Comparison of ENCODE assay signal across 19 cellular contexts in the genomic region with DNA sequence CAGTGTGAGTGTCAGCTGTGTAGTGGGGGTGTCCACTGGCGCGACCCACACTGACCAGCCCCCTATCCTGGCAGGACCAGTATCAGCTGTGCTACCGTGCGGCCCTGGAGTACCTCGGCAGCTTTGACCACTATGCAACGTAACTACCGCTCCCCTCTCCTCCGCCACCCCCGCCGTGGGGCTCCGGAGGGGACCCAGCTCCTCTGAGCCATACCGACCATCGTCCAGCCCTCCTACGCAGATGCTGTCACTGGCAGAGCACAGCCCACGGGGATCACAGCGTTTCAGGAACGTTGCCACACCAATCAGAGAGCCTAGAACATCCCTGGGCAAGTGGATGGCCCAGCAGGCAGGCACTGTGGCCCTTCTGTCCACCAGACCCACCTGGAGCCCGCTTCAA.
"Had no signal": no experiment of that assay in that cellular context is flagged by ENCODE, and none has a peak within 500 bp of the region (broad histone marks: within the 10 kb centered on the region; RNA-seq: fewer than 3 reads in every experiment).

No MANE protein-coding gene starts in this region.

- H3K36me3 ChIP-seq: upper lobe of right lung had no signal

- ATAC-seq: naive thymus-derived CD8-positive, alpha-beta T cell; psoas muscle; upper lobe of right lung had no signal

- H3K4me3 ChIP-seq: ascending aorta, hepatocyte, psoas muscle, right lobe of liver, suprapubic skin, upper lobe of right lung had no signal

- H3K4me1 ChIP-seq: ascending aorta, psoas muscle, right lobe of liver, suprapubic skin, upper lobe of right lung had no signal

- H3K27me3 ChIP-seq: ascending aorta, hepatocyte, right lobe of liver, suprapubic skin, upper lobe of right lung had no signal

- DNase-seq: activated CD4-positive, alpha-beta T cell treated with anti-CD3 and anti-CD28 coated beads, Interleukin-2, amount 50 U/mL, for 4 hours; activated CD4-positive, CD25-positive, alpha-beta regulatory T cell treated with anti-CD3 and anti-CD28 coated beads, Interleukin-2, amount 50 U/mL, for 72 hours; activated effector memory CD4-positive, alpha-beta T cell treated with Interleukin-2 at 50 U/mL for 16 hours; activated naive CD8-positive, alpha-beta T cell treated with anti-CD3 and anti-CD28 coated beads, Interleukin-2, amount 10 ng/mL, durations not matched to agents 7 days and 5 days; activated T-cell treated with anti-CD3 and anti-CD28 coated beads, Interleukin-2, amount 50 U/mL, for 24 hours; cortex of kidney; effector memory CD4-positive, alpha-beta T cell; midbrain; naive thymus-derived CD8-positive, alpha-beta T cell; nucleus accumbens; psoas muscle; right lobe of liver; stimulated activated CD4-positive, alpha-beta T cell treated with anti-CD3 and anti-CD28 coated beads, Interleukin-12 subunit alpha, Interleukin-12 subunit beta, amount 100 ng/mL, for 4 hours; stimulated activated naive CD4-positive, alpha-beta T cell treated with Interleukin-2 at 50 U/mL for 16 hours; SW 1271; upper lobe of right lung had no signal

- H3K27ac ChIP-seq: ascending aorta, hepatocyte, psoas muscle, right lobe of liver, suprapubic skin, upper lobe of right lung had no signal

- H2AFZ ChIP-seq: hepatocyte had no signal

- H3K4me2 ChIP-seq: hepatocyte had no signal

- H3K9me3 ChIP-seq: ascending aorta, psoas muscle, right lobe of liver, suprapubic skin, upper lobe of right lung had no signal
